ENCODE assay signal across 1 cellular context in genomic region chr12:131990066-131990979, GRCh38.
TF ChIP-seq lines count a peak whose summit lies in the region.

No MANE protein-coding gene starts in this region.

TF ChIP-seq in GM23338, 12 proteins besides CTCF, POLR2A, EP300 and RAD21 (continued from another document):
- TF ChIP-seq CREB1 (CRISPR knock-in tag; IDR thresholded peaks at IDR 0.05; ENCODE audit: low read depth): peak; percentile 28; the same call in 1 of the 2 replicates
- TF ChIP-seq ZNF114 (CRISPR knock-in tag; IDR thresholded peaks at IDR 0.05): no peak
- TF ChIP-seq, protein P1, sequence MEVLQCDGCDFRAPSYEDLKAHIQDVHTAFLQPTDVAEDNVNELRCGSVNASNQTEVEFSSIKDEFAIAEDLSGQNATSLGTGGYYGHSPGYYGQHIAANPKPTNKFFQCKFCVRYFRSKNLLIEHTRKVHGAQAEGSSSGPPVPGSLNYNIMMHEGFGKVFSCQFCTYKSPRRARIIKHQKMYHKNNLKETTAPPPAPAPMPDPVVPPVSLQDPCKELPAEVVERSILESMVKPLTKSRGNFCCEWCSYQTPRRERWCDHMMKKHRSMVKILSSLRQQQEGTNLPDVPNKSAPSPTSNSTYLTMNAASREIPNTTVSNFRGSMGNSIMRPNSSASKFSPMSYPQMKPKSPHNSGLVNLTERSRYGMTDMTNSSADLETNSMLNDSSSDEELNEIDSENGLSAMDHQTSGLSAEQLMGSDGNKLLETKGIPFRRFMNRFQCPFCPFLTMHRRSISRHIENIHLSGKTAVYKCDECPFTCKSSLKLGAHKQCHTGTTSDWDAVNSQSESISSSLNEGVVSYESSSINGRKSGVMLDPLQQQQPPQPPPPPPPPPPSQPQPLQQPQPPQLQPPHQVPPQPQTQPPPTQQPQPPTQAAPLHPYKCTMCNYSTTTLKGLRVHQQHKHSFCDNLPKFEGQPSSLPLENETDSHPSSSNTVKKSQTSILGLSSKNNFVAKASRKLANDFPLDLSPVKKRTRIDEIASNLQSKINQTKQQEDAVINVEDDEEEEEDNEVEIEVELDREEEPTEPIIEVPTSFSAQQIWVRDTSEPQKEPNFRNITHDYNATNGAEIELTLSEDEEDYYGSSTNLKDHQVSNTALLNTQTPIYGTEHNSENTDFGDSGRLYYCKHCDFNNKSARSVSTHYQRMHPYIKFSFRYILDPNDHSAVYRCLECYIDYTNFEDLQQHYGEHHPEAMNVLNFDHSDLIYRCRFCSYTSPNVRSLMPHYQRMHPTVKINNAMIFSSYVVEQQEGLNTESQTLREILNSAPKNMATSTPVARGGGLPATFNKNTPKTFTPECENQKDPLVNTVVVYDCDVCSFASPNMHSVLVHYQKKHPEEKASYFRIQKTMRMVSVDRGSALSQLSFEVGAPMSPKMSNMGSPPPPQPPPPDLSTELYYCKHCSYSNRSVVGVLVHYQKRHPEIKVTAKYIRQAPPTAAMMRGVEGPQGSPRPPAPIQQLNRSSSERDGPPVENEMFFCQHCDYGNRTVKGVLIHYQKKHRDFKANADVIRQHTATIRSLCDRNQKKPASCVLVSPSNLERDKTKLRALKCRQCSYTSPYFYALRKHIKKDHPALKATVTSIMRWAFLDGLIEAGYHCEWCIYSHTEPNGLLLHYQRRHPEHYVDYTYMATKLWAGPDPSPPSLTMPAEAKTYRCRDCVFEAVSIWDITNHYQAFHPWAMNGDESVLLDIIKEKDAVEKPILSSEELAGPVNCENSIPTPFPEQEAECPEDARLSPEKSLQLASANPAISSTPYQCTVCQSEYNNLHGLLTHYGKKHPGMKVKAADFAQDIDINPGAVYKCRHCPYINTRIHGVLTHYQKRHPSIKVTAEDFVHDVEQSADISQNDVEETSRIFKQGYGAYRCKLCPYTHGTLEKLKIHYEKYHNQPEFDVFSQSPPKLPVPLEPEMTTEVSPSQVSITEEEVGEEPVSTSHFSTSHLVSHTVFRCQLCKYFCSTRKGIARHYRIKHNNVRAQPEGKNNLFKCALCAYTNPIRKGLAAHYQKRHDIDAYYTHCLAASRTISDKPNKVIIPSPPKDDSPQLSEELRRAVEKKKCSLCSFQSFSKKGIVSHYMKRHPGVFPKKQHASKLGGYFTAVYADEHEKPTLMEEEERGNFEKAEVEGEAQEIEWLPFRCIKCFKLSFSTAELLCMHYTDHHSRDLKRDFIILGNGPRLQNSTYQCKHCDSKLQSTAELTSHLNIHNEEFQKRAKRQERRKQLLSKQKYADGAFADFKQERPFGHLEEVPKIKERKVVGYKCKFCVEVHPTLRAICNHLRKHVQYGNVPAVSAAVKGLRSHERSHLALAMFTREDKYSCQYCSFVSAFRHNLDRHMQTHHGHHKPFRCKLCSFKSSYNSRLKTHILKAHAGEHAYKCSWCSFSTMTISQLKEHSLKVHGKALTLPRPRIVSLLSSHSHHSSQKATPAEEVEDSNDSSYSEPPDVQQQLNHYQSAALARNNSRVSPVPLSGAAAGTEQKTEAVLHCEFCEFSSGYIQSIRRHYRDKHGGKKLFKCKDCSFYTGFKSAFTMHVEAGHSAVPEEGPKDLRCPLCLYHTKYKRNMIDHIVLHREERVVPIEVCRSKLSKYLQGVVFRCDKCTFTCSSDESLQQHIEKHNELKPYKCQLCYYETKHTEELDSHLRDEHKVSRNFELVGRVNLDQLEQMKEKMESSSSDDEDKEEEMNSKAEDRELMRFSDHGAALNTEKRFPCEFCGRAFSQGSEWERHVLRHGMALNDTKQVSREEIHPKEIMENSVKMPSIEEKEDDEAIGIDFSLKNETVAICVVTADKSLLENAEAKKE (CRISPR knock-in tag; IDR thresholded peaks at IDR 0.05): no peak
